ENCODE assay signal across 7 cellular contexts in the genomic region with DNA sequence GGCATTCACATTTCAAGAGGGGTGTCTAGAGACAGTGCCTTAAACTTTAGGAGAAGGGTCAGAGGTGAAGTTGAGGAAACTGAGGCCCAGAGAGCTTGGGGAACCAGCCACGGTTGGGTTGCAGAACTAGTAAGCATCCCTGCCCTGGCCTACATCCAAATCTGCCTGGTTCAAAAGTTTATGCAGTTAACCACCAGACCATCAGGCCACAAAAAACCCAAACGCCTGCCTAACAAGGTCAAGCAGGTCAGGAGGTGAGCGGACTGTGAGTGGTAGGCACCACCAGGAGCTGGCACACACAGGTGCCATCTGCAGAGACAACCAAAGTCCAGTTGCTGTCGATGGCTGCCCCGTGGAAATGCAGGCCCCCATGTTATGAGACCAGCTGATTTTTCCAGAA.
"Had no signal": no experiment of that assay in that cellular context is flagged by ENCODE, and none has a peak within 500 bp of the region (broad histone marks: within the 10 kb centered on the region; RNA-seq: fewer than 3 reads in every experiment).

No MANE protein-coding gene starts in this region.

- H3K4me1 ChIP-seq: HAP-1 had no signal

- H3K9ac ChIP-seq: GM23248 had no signal

- H2AFZ ChIP-seq: GM23248 had no signal

- H3K27ac ChIP-seq: GM23248 had no signal

- H3K9me3 Mint-ChIP-seq: HFFc6 had no signal

- H3K4me3 Mint-ChIP-seq: H9, HFFc6 had no signal

- H3K36me3 ChIP-seq: HAP-1 had no signal

- H3K4me3 ChIP-seq: GM23248, HAP-1 had no signal

- H3K27ac Mint-ChIP-seq: HFFc6 had no signal

- DNase-seq: GM23248, GOT3, H9, HCEC 1CT, HFFc6 had no signal

- ATAC-seq: HCT116 had no signal

- H3K9me3 ChIP-seq: HAP-1 had no signal
